ENCODE assay signal across 29 cellular contexts in genomic region chr1:28776341-28776740, GRCh38. TPM values are rescaled to one million over a fixed set of nuclear protein-coding genes. Genes with fewer than 3 reads are reported as not detected.
A peak's percentile ranks its signal among the peaks of the same experiment; 100 is the strongest.
DNase-seq lines count a peak whose midpoint lies in the region; ATAC-seq and TF ChIP-seq lines count a peak whose summit lies in the region.
"Had no signal": no experiment of that assay in that cellular context is flagged by ENCODE, and none has a peak within 500 bp of the region (broad histone marks: within the 10 kb centered on the region; RNA-seq: fewer than 3 reads in every experiment).

No MANE protein-coding gene starts in this region.

- no peak for TF ChIP-seq CTCF in natural killer cell (IDR thresholded peaks at IDR 0.05)

- H3K9me3 Mint-ChIP-seq in natural killer cell = no peaks in the 10 kb centered on the region
- H3K9me3 Mint-ChIP-seq in natural killer cell treated with Interleukin-12 subunit alpha and Interleukin-12 subunit beta and Interleukin-15 and Interleukin-18, amount 100 ng/mL, for 72 hours = no peaks in the 10 kb centered on the region
- no peaks in the 10 kb centered on the region for H3K9me3 Mint-ChIP-seq in activated T-helper 2 cell treated with anti-CD3 and anti-CD28 coated beads, Interferon-gamma antibody, Interleukin-2, Interleukin-4, amounts not matched to agents 10 μg/mL and 5 μg/mL and 100 μg/mL, durations not matched to agents 14 hours and 24 hours and 36 hours
- H3K9me3 Mint-ChIP-seq: CD8-positive, alpha-beta T cell had no signal

- no peak overlapping the region for H3K27ac Mint-ChIP-seq in natural killer cell
- H3K27ac Mint-ChIP-seq in natural killer cell treated with Interleukin-12 subunit alpha and Interleukin-12 subunit beta and Interleukin-15 and Interleukin-18, amount 100 ng/mL, for 72 hours = no peak overlapping the region
- H3K27ac Mint-ChIP-seq in activated T-helper 2 cell treated with anti-CD3 and anti-CD28 coated beads, Interferon-gamma antibody, Interleukin-2, Interleukin-4, amounts not matched to agents 10 μg/mL and 5 μg/mL and 100 μg/mL, durations not matched to agents 14 hours and 24 hours and 36 hours = no peak overlapping the region

- ATAC-seq in natural killer cell (no peak), GM21367 (IDR thresholded peaks at IDR 0.05; ENCODE audit: unreplicated experiment) (no peak), HG03469 (IDR thresholded peaks at IDR 0.05; ENCODE audit: unreplicated experiment) (no peak)
- no peak for ATAC-seq in natural killer cell treated with Interleukin-12 subunit alpha and Interleukin-12 subunit beta and Interleukin-15 and Interleukin-18, amount 100 ng/mL, for 72 hours
- ATAC-seq: CD8-positive, alpha-beta T cell; HCT116; K562 had no signal

- no peaks in the 10 kb centered on the region for H3K27me3 Mint-ChIP-seq in natural killer cell (ENCODE audit: low read depth in 2 of 2)
- no peaks in the 10 kb centered on the region for H3K27me3 Mint-ChIP-seq in natural killer cell treated with Interleukin-12 subunit alpha and Interleukin-12 subunit beta and Interleukin-15 and Interleukin-18, amount 100 ng/mL, for 72 hours
- peaks cover 2% of the 10 kb centered on the region for H3K27me3 Mint-ChIP-seq in activated T-helper 2 cell treated with anti-CD3 and anti-CD28 coated beads, Interferon-gamma antibody, Interleukin-2, Interleukin-4, amounts not matched to agents 10 μg/mL and 5 μg/mL and 100 μg/mL, durations not matched to agents 14 hours and 24 hours and 36 hours (ENCODE audit: low read depth)

- H3K4me3 Mint-ChIP-seq in natural killer cell = peak overlapping the region; percentile 85
- H3K4me3 Mint-ChIP-seq in natural killer cell treated with Interleukin-12 subunit alpha and Interleukin-12 subunit beta and Interleukin-15 and Interleukin-18, amount 100 ng/mL, for 72 hours = no peak overlapping the region
- H3K4me3 Mint-ChIP-seq in activated T-helper 2 cell treated with anti-CD3 and anti-CD28 coated beads, Interferon-gamma antibody, Interleukin-2, Interleukin-4, amounts not matched to agents 10 μg/mL and 5 μg/mL and 100 μg/mL, durations not matched to agents 14 hours and 24 hours and 36 hours (ENCODE audit: low read depth) = peak overlapping the region; percentile 61

- no peaks in the 10 kb centered on the region for H3K36me3 Mint-ChIP-seq in natural killer cell
- no peaks in the 10 kb centered on the region for H3K36me3 Mint-ChIP-seq in natural killer cell treated with Interleukin-12 subunit alpha and Interleukin-12 subunit beta and Interleukin-15 and Interleukin-18, amount 100 ng/mL, for 72 hours
- H3K36me3 Mint-ChIP-seq in activated T-helper 2 cell treated with anti-CD3 and anti-CD28 coated beads, Interferon-gamma antibody, Interleukin-2, Interleukin-4, amounts not matched to agents 10 μg/mL and 5 μg/mL and 100 μg/mL, durations not matched to agents 14 hours and 24 hours and 36 hours (ENCODE audit: low read depth) = peaks cover 10% of the 10 kb centered on the region

- intact Hi-C loops in natural killer cell (cut with micrococcal nuclease) = no loop called here
- intact Hi-C loops in activated T-helper 2 cell treated with anti-CD3 and anti-CD28 coated beads, Interferon-gamma antibody, Interleukin-2, Interleukin-4, amounts not matched to agents 10 μg/mL and 5 μg/mL and 100 μg/mL, durations not matched to agents 14 hours and 24 hours and 36 hours (cut with micrococcal nuclease) = no loop called here
- intact Hi-C loops in posterior vena cava (cut with DNase I) = no loop called here

- no peak for DNase-seq in natural killer cell
- no peak for DNase-seq in natural killer cell treated with Interleukin-12 subunit alpha and Interleukin-12 subunit beta and Interleukin-15 and Interleukin-18, amount 100 ng/mL, for 72 hours (ENCODE audit: low spot score)
- DNase-seq in activated T-helper 2 cell treated with anti-CD3 and anti-CD28 coated beads, Interferon-gamma antibody, Interleukin-2, Interleukin-4, amounts not matched to agents 10 μg/mL and 5 μg/mL and 100 μg/mL, durations not matched to agents 14 hours and 24 hours and 36 hours (ENCODE audit: low spot score) = no peak
- peak; percentile 58 for DNase-seq in posterior vena cava (ENCODE audit: low spot score)
- no peak for DNase-seq in GF-D8 (lab: John Stamatoyannopoulos, UW)
- no peak for DNase-seq in activated CD4-positive, alpha-beta T cell treated with anti-CD3 and anti-CD28 coated beads for 1 hour
- DNase-seq: AML-193; C1 segment of cervical spinal cord; CD8-positive, alpha-beta T cell; DMS 273 treated with DMSO at 0.1 percent for 48 hours; EL; GDM1; Kasumi-1; MV-4-11; NCI-H1105; NCI-H1436 treated with DMSO at 0.1 percent for 48 hours; NCI-H1930; NCI-H2107; NCI-H446; NCI-H524 treated with DMSO at 0.1 percent for 48 hours; NCI-H774; SIG-M5 had no signal

- H3K4me1 Mint-ChIP-seq in natural killer cell = peaks cover 10% of the 10 kb centered on the region in 2 donors
- H3K4me1 Mint-ChIP-seq in natural killer cell treated with Interleukin-12 subunit alpha and Interleukin-12 subunit beta and Interleukin-15 and Interleukin-18, amount 100 ng/mL, for 72 hours (ENCODE audit: low read depth in 2 of 2) = peaks cover 0 to 14% of the 10 kb centered on the region in 2 donors
- H3K4me1 Mint-ChIP-seq in activated T-helper 2 cell treated with anti-CD3 and anti-CD28 coated beads, Interferon-gamma antibody, Interleukin-2, Interleukin-4, amounts not matched to agents 10 μg/mL and 5 μg/mL and 100 μg/mL, durations not matched to agents 14 hours and 24 hours and 36 hours (ENCODE audit: low read depth) = peaks cover 5% of the 10 kb centered on the region

RNA-seq across cellular contexts. Expression of gene OPRD1, which starts 35.6 kb away (rescaled TPM):
- total RNA-seq in natural killer cell (not detected), posterior vena cava (not detected)
- not detected for total RNA-seq in natural killer cell treated with Interleukin-12 subunit alpha and Interleukin-12 subunit beta and Interleukin-15 and Interleukin-18, amount 100 ng/mL, for 72 hours
- total RNA-seq in activated T-helper 2 cell treated with anti-CD3 and anti-CD28 coated beads, Interferon-gamma antibody, Interleukin-2, Interleukin-4, amounts not matched to agents 10 μg/mL and 5 μg/mL and 100 μg/mL, durations not matched to agents 14 hours and 24 hours and 36 hours = not detected in 2 replicates
- total RNA-seq: A172; CD8-positive, alpha-beta T cell; H4; M059J had no signal

RNA-seq across cellular contexts. Expression of gene YTHDF2, which starts 39.6 kb away (rescaled TPM):
- total RNA-seq in natural killer cell = 10 to 100 TPM; 78.9 to 98.3 (median 97.9) TPM
- total RNA-seq in natural killer cell treated with Interleukin-12 subunit alpha and Interleukin-12 subunit beta and Interleukin-15 and Interleukin-18, amount 100 ng/mL, for 72 hours = 10 to 100 TPM; 78.7 to 84.7 TPM
- total RNA-seq in activated T-helper 2 cell treated with anti-CD3 and anti-CD28 coated beads, Interferon-gamma antibody, Interleukin-2, Interleukin-4, amounts not matched to agents 10 μg/mL and 5 μg/mL and 100 μg/mL, durations not matched to agents 14 hours and 24 hours and 36 hours = 88.2 and 98.4 TPM in 2 replicates
- total RNA-seq in posterior vena cava = 10 to 100 TPM; 37.2 to 38.5 TPM
